ENCODE assay signal across 16 cellular contexts in genomic region chr5:173595826-173596225, GRCh38. TPM values are rescaled to one million over a fixed set of nuclear protein-coding genes. Genes with fewer than 3 reads are reported as not detected.
DNase-seq lines count a peak whose midpoint lies in the region; ATAC-seq, FAIRE-seq and TF ChIP-seq lines count a peak whose summit lies in the region.
"Had no signal": no experiment of that assay in that cellular context is flagged by ENCODE, and none has a peak within 500 bp of the region (broad histone marks: within the 10 kb centered on the region; RNA-seq: fewer than 3 reads in every experiment).

No MANE protein-coding gene starts in this region.

- H3K4me1 ChIP-seq in H1 (replicated peaks in 1 of 4; ENCODE audit: control insufficient read depth in 3 of 4, insufficient read depth in 4 of 4, low read length in 3 of 4) (no peaks in the 10 kb centered on the region; a peak in 1 of 7 replicates), neuronal stem cell (ENCODE audit: control insufficient read depth in 2 of 2, insufficient read depth in 1 of 2, low read depth in 1 of 2, low read length in 2 of 2) (peaks cover 0 to 2% of the 10 kb centered on the region in 2 donors), hepatocyte (ENCODE audit: insufficient read depth) (no peaks in the 10 kb centered on the region)

- no peak overlapping the region for H3K9ac ChIP-seq in H1 (replicated peaks in 1 of 4; ENCODE audit: extremely low read depth in 1 of 4, low read depth in 3 of 4, low read length in 3 of 4)
- peak overlapping the region; percentile 50 for H3K9ac ChIP-seq in neuronal stem cell (ENCODE audit: low read depth, low read length, poor library complexity)
- H3K9ac ChIP-seq: BLaER1 had no signal

- H3K56ac ChIP-seq in H1 (replicated peaks; ENCODE audit: insufficient read length, low read depth, low read length): no peak overlapping the region

- H3K4me3 ChIP-seq in H1 (ENCODE audit: extremely low read depth in 1 of 4, insufficient read depth in 2 of 4, low read depth in 3 of 4, low read length in 4 of 4) (no peak overlapping the region), neuronal stem cell (ENCODE audit: low read length in 2 of 2) (no peak overlapping the region), hepatocyte (no peak overlapping the region)
- H3K4me3 ChIP-seq: BLaER1 had no signal

- H4K91ac ChIP-seq in H1 (replicated peaks; ENCODE audit: insufficient read length, low read length) (no peak overlapping the region), neuronal stem cell (ENCODE audit: low read depth, low read length, poor library complexity) (no peak overlapping the region)

- no peak overlapping the region for H4K5ac ChIP-seq in H1 (ENCODE audit: insufficient read length, low read depth, low read length)

- intact Hi-C loops in left ventricle myocardium superior (cut with micrococcal nuclease) (no loop called here), Right ventricle myocardium inferior (cut with DNase I) (no loop called here)
- intact Hi-C loops in CD4-positive, alpha-beta T cell (cut with DNase I, micrococcal nuclease): no loop called here

- H2BK12ac ChIP-seq in H1 (ENCODE audit: low read depth, low read length) (0 out of 2 replicates have a peak overlapping the region, but pooled peaks have one; percentile 39), neuronal stem cell (ENCODE audit: low read length) (no peak overlapping the region)

- peaks cover 16% of the 10 kb centered on the region for H3K9me3 Mint-ChIP-seq in CD4-positive, alpha-beta T cell

- H3K9me3 ChIP-seq in H1 (ENCODE audit: insufficient read depth in 2 of 2, low read depth in 1 of 2, low read length in 1 of 2): peaks cover 18 to 19% of the 10 kb centered on the region in 2 experiments
- peaks cover 14 to 25% of the 10 kb centered on the region in 2 donors for H3K9me3 ChIP-seq in neuronal stem cell (replicated peaks in 1 of 2; ENCODE audit: control insufficient read depth in 2 of 2, insufficient read depth in 1 of 2, low read depth in 1 of 2, low read length in 2 of 2)
- H3K9me3 ChIP-seq in hepatocyte (ENCODE audit: low read depth): peaks cover 8% of the 10 kb centered on the region
- H3K9me3 ChIP-seq in CD4-positive, alpha-beta T cell (ENCODE audit: control insufficient read depth, low read length): peaks cover 32% of the 10 kb centered on the region

- DNase-seq in left ventricle myocardium superior (no peak), Right ventricle myocardium inferior (ENCODE audit: missing footprints) (no peak), H1 (ENCODE audit: low read depth in 1 of 2, low spot score in 2 of 2) (no peak), neuronal stem cell (ENCODE audit: low spot score) (no peak), hepatocyte (ENCODE audit: low spot score) (no peak), NCI-H2107 treated with DMSO at 0.1 percent for 48 hours (lab: John Stamatoyannopoulos, UW; ENCODE audit: unreplicated experiment) (no peak)
- no peak for DNase-seq in CD4-positive, alpha-beta T cell
- DNase-seq: 8988T; Calu3; CD8-positive, alpha-beta T cell; DMS79 treated with DMSO at 0.1 percent for 48 hours; GF-D8; GOT3; H9 had no signal

- H3K4ac ChIP-seq in H1 (replicated peaks; ENCODE audit: insufficient read length, low read depth, low read length) (no peak overlapping the region), neuronal stem cell (ENCODE audit: low read length) (no peak overlapping the region)

- 93% methylated on average over 3 of the region's 3 CpGs; no CpG with 5 or more reads in 1 of the 2 experiments for WGBS in H1 (ENCODE audit: extremely low coverage in 1 of 2, insufficient coverage in 1 of 2, insufficient read length in 1 of 2, insufficient replicate concordance in 2 of 2, low coverage in 1 of 2, low lambda C conversion rate in 2 of 2, missing lambda C conversion rate in 1 of 2), 2 experiments
- no CpG with 5 or more reads among the region's 3 CpGs for WGBS in neuronal stem cell (ENCODE audit: extremely low coverage in 2 of 2, insufficient read length in 2 of 2, insufficient replicate concordance in 1 of 2), 2 donors
- 88% methylated on average over 3 of the region's 3 CpGs for WGBS in hepatocyte (ENCODE audit: low lambda C conversion rate, missing lambda C conversion rate)

- H3K23ac ChIP-seq in H1 (ENCODE audit: insufficient read length): no peak overlapping the region
- H3K23ac ChIP-seq in neuronal stem cell (ENCODE audit: low read depth, low read length, poor library complexity): peak overlapping the region; percentile 34

- TF ChIP-seq RAD21 in H1 (IDR thresholded peaks at IDR 0.05 in 1 of 2, conservative IDR thresholded peaks at IDR 0.05 in 1 of 2; ENCODE audit: low read depth in 2 of 2, low read length in 2 of 2): no peak

- H2BK15ac ChIP-seq in H1 (ENCODE audit: low read length) (no peak overlapping the region), neuronal stem cell (ENCODE audit: low read length) (no peak overlapping the region)

- no peak overlapping the region for H2BK20ac ChIP-seq in H1 (ENCODE audit: low read length)

- H3K14ac ChIP-seq in H1 (ENCODE audit: insufficient read length) (no peak overlapping the region), neuronal stem cell (ENCODE audit: low read length) (no peak overlapping the region)

- no peaks in the 10 kb centered on the region for H3K4me1 Mint-ChIP-seq in CD4-positive, alpha-beta T cell (ENCODE audit: low read depth)
- H3K4me1 Mint-ChIP-seq: CD14-positive monocyte, H9 had no signal

- TF ChIP-seq EP300 in H1 (IDR thresholded peaks at IDR 0.05; ENCODE audit: borderline replicate concordance in 1 of 2, low read depth in 2 of 2, low read length in 2 of 2): no peak

- peaks cover 4% of the 10 kb centered on the region; the same call in 1 of the 2 replicates for H3K23me2 ChIP-seq in H1 (ENCODE audit: low read depth, low read length)

- H3K36me3 Mint-ChIP-seq in CD4-positive, alpha-beta T cell (ENCODE audit: low read depth): peaks cover 69% of the 10 kb centered on the region

- TF ChIP-seq CTCF in H1 (IDR thresholded peaks at IDR 0.05; ENCODE audit: control extremely low read depth in 1 of 3, insufficient read depth in 1 of 3, low read depth in 1 of 3, low read length in 3 of 3): no peak
- TF ChIP-seq CTCF in hepatocyte (IDR thresholded peaks at IDR 0.05; ENCODE audit: poor library complexity): no peak
- no peak for TF ChIP-seq CTCF in CD4-positive, alpha-beta T cell (IDR thresholded peaks at IDR 0.05)

- no peak for FAIRE-seq in H1 (lab: Jason Lieb, UNC)

- POLR2A ChIA-PET in H1 (lab: Charles Lee; ENCODE audit: partially characterized antibody): interaction anchor here (1.2 kb wide), 1 partner anchor 17 kb away, joined by 3 read pairs; no protein-coding TSS in a partner anchor
- POLR2A ChIA-PET in CD4-positive, alpha-beta T cell (lab: Charles Lee): no interaction called here

- H3K27ac Mint-ChIP-seq in CD4-positive, alpha-beta T cell: no peak overlapping the region
- H3K27ac Mint-ChIP-seq: CD8-positive, alpha-beta T cell had no signal

- CTCF ChIA-PET in H1 (lab: Charles Lee; ENCODE audit: partially characterized antibody): interaction anchor here (0.6 to 3.9 kb wide), 8 partner anchors 11 to 389 kb away, joined by 3 to 15 read pairs (median 3); partner anchors contain the start of gene BOD1
- CTCF ChIA-PET in CD4-positive, alpha-beta T cell (lab: Charles Lee): no interaction called here

- H3K18ac ChIP-seq in H1 (ENCODE audit: extremely low read depth, low read length) (no peak overlapping the region), neuronal stem cell (ENCODE audit: low read length) (peak overlapping the region; percentile 50)

- H3K36me3 ChIP-seq in H1 (ENCODE audit: control insufficient read depth in 2 of 4, insufficient read depth in 4 of 4, low read length in 3 of 4) (peaks cover 0 to 2% (median under 1%) of the 10 kb centered on the region in 4 experiments; a peak in 2 of 8 replicates), neuronal stem cell (replicated peaks in 1 of 2; ENCODE audit: control insufficient read depth in 2 of 2, insufficient read depth in 2 of 2, low read length in 2 of 2) (peaks cover 0 to 17% of the 10 kb centered on the region in 2 donors), hepatocyte (replicated peaks; ENCODE audit: insufficient read depth, low read depth) (no peaks in the 10 kb centered on the region)

- H2AK5ac ChIP-seq in H1 (ENCODE audit: low read depth, low read length) (no peak overlapping the region), neuronal stem cell (ENCODE audit: low read depth, low read length) (no peak overlapping the region)

- H3K4me3 Mint-ChIP-seq in CD4-positive, alpha-beta T cell: no peak overlapping the region
- H3K4me3 Mint-ChIP-seq: CD14-positive monocyte; CD8-positive, alpha-beta T cell; H9 had no signal

- no peaks in the 10 kb centered on the region for H3K9me2 ChIP-seq in hepatocyte (replicated peaks; ENCODE audit: insufficient read depth)

- H3K79me2 ChIP-seq in H1 (ENCODE audit: control insufficient read depth in 1 of 2, insufficient read depth in 2 of 2, low read length in 2 of 2): no peaks in the 10 kb centered on the region
- H3K79me2 ChIP-seq in hepatocyte: no peaks in the 10 kb centered on the region

- no peak for TF ChIP-seq POLR2A in H1 (IDR thresholded peaks at IDR 0.05; ENCODE audit: control extremely low read depth in 1 of 2, low read depth in 2 of 2, low read length in 2 of 2)

- H3K27me3 Mint-ChIP-seq in CD4-positive, alpha-beta T cell: no peaks in the 10 kb centered on the region

- H4K8ac ChIP-seq in H1 (ENCODE audit: extremely low read depth, insufficient read depth, low read length) (no peak overlapping the region), neuronal stem cell (ENCODE audit: low read depth, low read length) (no peak overlapping the region)

- no peaks in the 10 kb centered on the region for H3K27me3 ChIP-seq in H1 (replicated peaks in 1 of 4; ENCODE audit: control insufficient read depth in 3 of 4, extremely low read depth in 1 of 4, insufficient read depth in 3 of 4, low read length in 3 of 4)
- H3K27me3 ChIP-seq in neuronal stem cell (ENCODE audit: control insufficient read depth in 3 of 3, insufficient read depth in 3 of 3, low read depth in 1 of 3, low read length in 3 of 3): no peaks in the 10 kb centered on the region
- no peaks in the 10 kb centered on the region for H3K27me3 ChIP-seq in hepatocyte
- no peaks in the 10 kb centered on the region for H3K27me3 ChIP-seq in CD4-positive, alpha-beta T cell (ENCODE audit: control insufficient read depth, insufficient read depth, low read length)
- H3K27me3 ChIP-seq: BLaER1 had no signal

- H2BK5ac ChIP-seq in H1 (ENCODE audit: low read depth, low read length) (no peak overlapping the region), neuronal stem cell (ENCODE audit: low read length) (peak overlapping the region; percentile 14)

- H2BK120ac ChIP-seq in H1 (replicated peaks; ENCODE audit: low read depth, low read length) (no peak overlapping the region), neuronal stem cell (ENCODE audit: low read depth, low read length) (no peak overlapping the region)

- H4K20me1 ChIP-seq in H1 (replicated peaks in 1 of 2; ENCODE audit: control insufficient read depth in 1 of 2, insufficient read depth in 2 of 2, low read length in 2 of 2) (peaks cover 0 to 2% of the 10 kb centered on the region in 2 experiments), hepatocyte (ENCODE audit: insufficient read depth, poor library complexity, severe bottlenecking) (no peaks in the 10 kb centered on the region)

- H3K4me2 ChIP-seq in H1 (ENCODE audit: insufficient read depth in 1 of 2, low read depth in 2 of 2, low read length in 2 of 2) (no peak overlapping the region), neuronal stem cell (ENCODE audit: insufficient read depth, low read length, poor library complexity, severe bottlenecking) (no peak overlapping the region), hepatocyte (no peak overlapping the region)
- H3K4me2 ChIP-seq: BLaER1 had no signal

- H2AFZ ChIP-seq in H1 (ENCODE audit: low read length) (no peak overlapping the region), neuronal stem cell (ENCODE audit: low read length) (no peak overlapping the region), hepatocyte (no peak overlapping the region)

- peak; percentile 7 for ATAC-seq in left ventricle myocardium superior
- ATAC-seq in Right ventricle myocardium inferior: no peak
- no peak for ATAC-seq in CD4-positive, alpha-beta T cell (ENCODE audit: poor library complexity)
- ATAC-seq: CD8-positive, alpha-beta T cell had no signal

- no peaks in the 10 kb centered on the region for H3K79me1 ChIP-seq in H1 (ENCODE audit: low read depth, low read length)
- H3K79me1 ChIP-seq in neuronal stem cell (ENCODE audit: low read depth, low read length): no peaks in the 10 kb centered on the region

- H3K27ac ChIP-seq in H1 (ENCODE audit: low read depth, low read length) (no peak overlapping the region), neuronal stem cell (replicated peaks; ENCODE audit: low read length) (no peak overlapping the region), hepatocyte (no peak overlapping the region)
- no peak overlapping the region for H3K27ac ChIP-seq in CD4-positive, alpha-beta T cell (ENCODE audit: low read depth, low read length)
- H3K27ac ChIP-seq: BLaER1 had no signal

RNA-seq across cellular contexts. Expression of gene BOD1, which starts 20.6 kb away (rescaled TPM):
- 49.8 TPM for total RNA-seq in left ventricle myocardium superior
- total RNA-seq in Right ventricle myocardium inferior: 46.4 TPM
- 143 and 149 TPM in 2 replicates for total RNA-seq in H1 (2021; fragmentation: NEBNext Ultra II Directional; extraction: Animal tissue kit (Norgen Biotek cat#: 25700))
- 83.1 and 107 TPM in 2 replicates for polyA plus RNA-seq in H1 (2011; rRNA removed)
- 127 TPM for polyA plus RNA-seq in H1 (2011; cell fraction: cytosol; rRNA removed)
- polyA plus RNA-seq in H1 (2011; cell fraction: nucleus; rRNA removed): 58.0 TPM
- polyA plus RNA-seq in H1 (2012, experiment 1 of 2): 133 to 170 TPM (median 136 TPM) in 4 replicates
- polyA plus RNA-seq in H1 (2012, experiment 2 of 2): 111 TPM
- 117 TPM for polyA plus RNA-seq in H1 (2013, experiment 1 of 2)
- polyA plus RNA-seq in H1 (2013, experiment 2 of 2): 117 TPM
- polyA minus RNA-seq in H1 (2011; rRNA and poly(A)+ RNA removed): 114 and 131 TPM in 2 replicates
- 68.5 TPM for polyA minus RNA-seq in H1 (2011; cell fraction: cytosol; rRNA and poly(A)+ RNA removed)
- 60.4 TPM for polyA minus RNA-seq in H1 (2011; cell fraction: nucleus; rRNA and poly(A)+ RNA removed)
- polyA plus RNA-seq in neuronal stem cell (2013, experiment 1 of 2): 171 TPM
- polyA plus RNA-seq in neuronal stem cell (2013, experiment 2 of 2): 171 TPM
- total RNA-seq in hepatocyte: 76.3 and 89.5 TPM in 2 replicates
- 68.9 and 83.1 TPM in 2 replicates for polyA plus RNA-seq in hepatocyte
- 10 to 100 TPM; 20.6 to 20.9 TPM for total RNA-seq in CD4-positive, alpha-beta T cell
